Comparison of ENCODE assay signal across 22 cellular contexts in genomic region chr14:102430212-102430908, GRCh38.
"Had no signal": no experiment of that assay in that cellular context is flagged by ENCODE, and none has a peak within 500 bp of the region (broad histone marks: within the 10 kb centered on the region; RNA-seq: fewer than 3 reads in every experiment).

No MANE protein-coding gene starts in this region.

- H3K27me3 ChIP-seq: foreskin keratinocyte, spleen, suprapubic skin, transverse colon had no signal

- DNase-seq: activated CD4-positive, alpha-beta T cell treated with anti-CD3 and anti-CD28 coated beads for 1 hour; activated CD8-positive, alpha-beta memory T cell treated with anti-CD3 and anti-CD28 coated beads, Interleukin-2, amount 50 U/mL, for 4 hours; activated T-cell treated with anti-CD3 and anti-CD28 coated beads, Interleukin-2, amount 50 U/mL, for 24 hours; central memory CD4-positive, alpha-beta T cell; dermis blood vessel endothelial cell; effector CD8-positive, alpha-beta T cell; foreskin keratinocyte; left ventricle myocardium superior; midbrain; occipital lobe; retina; spleen; stimulated activated CD4-positive, alpha-beta T cell treated with anti-CD3 and anti-CD28 coated beads, Interleukin-4, amount 100 ng/mL, for 1 hour; stimulated activated naive CD8-positive, alpha-beta T cell treated with anti-CD3 and anti-CD28 coated beads, Interleukin-15, amount 100 ng/mL, for 72 hours; T-helper 1 cell; transverse colon; WERI-Rb-1 had no signal

- ATAC-seq: activated naive CD4-positive, alpha-beta T cell treated with anti-CD3 and anti-CD28 coated beads, Interleukin-2, amount 50 U/mL, for 72 hours; activated T-helper 17 cell treated with anti-CD3 and anti-CD28 coated beads, Interleukin-2, amount 50 U/mL, for 72 hours; foreskin keratinocyte; left ventricle myocardium superior; stimulated activated naive CD8-positive, alpha-beta T cell treated with anti-CD3 and anti-CD28 coated beads, Interleukin-15, amount 100 ng/mL, for 72 hours had no signal

- H3K9me3 Mint-ChIP-seq: activated naive CD4-positive, alpha-beta T cell treated with anti-CD3 and anti-CD28 coated beads, Interleukin-2, amount 50 U/mL, for 72 hours; activated T-cell treated with anti-CD3 and anti-CD28 coated beads, Interleukin-2, amount 50 U/mL, for 24 hours; activated T-helper 17 cell treated with anti-CD3 and anti-CD28 coated beads, Interleukin-2, amount 50 U/mL, for 72 hours; brain; nephron; stimulated activated naive CD8-positive, alpha-beta T cell treated with anti-CD3 and anti-CD28 coated beads, Interleukin-15, amount 100 ng/mL, for 72 hours had no signal

- H3K4me3 ChIP-seq: spleen, suprapubic skin, transverse colon had no signal

- H3K4me1 Mint-ChIP-seq: activated T-helper 17 cell treated with anti-CD3 and anti-CD28 coated beads, Interleukin-2, amount 50 U/mL, for 72 hours; brain; nephron; stimulated activated naive CD8-positive, alpha-beta T cell treated with anti-CD3 and anti-CD28 coated beads, Interleukin-15, amount 100 ng/mL, for 72 hours had no signal

- H3K36me3 Mint-ChIP-seq: activated naive CD4-positive, alpha-beta T cell treated with anti-CD3 and anti-CD28 coated beads, Interleukin-2, amount 50 U/mL, for 72 hours had no signal

- H3K4me1 ChIP-seq: foreskin keratinocyte, spleen, suprapubic skin, transverse colon had no signal

- H3K27me3 Mint-ChIP-seq: activated T-cell treated with anti-CD3 and anti-CD28 coated beads, Interleukin-2, amount 50 U/mL, for 24 hours; activated T-helper 17 cell treated with anti-CD3 and anti-CD28 coated beads, Interleukin-2, amount 50 U/mL, for 72 hours; brain; stimulated activated naive CD8-positive, alpha-beta T cell treated with anti-CD3 and anti-CD28 coated beads, Interleukin-15, amount 100 ng/mL, for 72 hours had no signal

- H3K36me3 ChIP-seq: transverse colon, WERI-Rb-1 had no signal

- H3K4me3 Mint-ChIP-seq: activated T-cell treated with anti-CD3 and anti-CD28 coated beads, Interleukin-2, amount 50 U/mL, for 24 hours; activated T-helper 17 cell treated with anti-CD3 and anti-CD28 coated beads, Interleukin-2, amount 50 U/mL, for 72 hours; brain; nephron; stimulated activated naive CD8-positive, alpha-beta T cell treated with anti-CD3 and anti-CD28 coated beads, Interleukin-15, amount 100 ng/mL, for 72 hours had no signal

- H3K27ac Mint-ChIP-seq: activated naive CD4-positive, alpha-beta T cell treated with anti-CD3 and anti-CD28 coated beads, Interleukin-2, amount 50 U/mL, for 72 hours; activated T-cell treated with anti-CD3 and anti-CD28 coated beads, Interleukin-2, amount 50 U/mL, for 24 hours; activated T-helper 17 cell treated with anti-CD3 and anti-CD28 coated beads, Interleukin-2, amount 50 U/mL, for 72 hours; brain; nephron; stimulated activated naive CD8-positive, alpha-beta T cell treated with anti-CD3 and anti-CD28 coated beads, Interleukin-15, amount 100 ng/mL, for 72 hours had no signal

- H3K27ac ChIP-seq: foreskin keratinocyte, spleen, suprapubic skin, transverse colon, WERI-Rb-1 had no signal

- H3K9me3 ChIP-seq: spleen, suprapubic skin, transverse colon had no signal
